ENCODE assay signal across 33 cellular contexts in genomic region chr2:156593011-156593921, GRCh38.
DNase-seq lines count a peak whose midpoint lies in the region; ATAC-seq and TF ChIP-seq lines count a peak whose summit lies in the region.
"Had no signal": no experiment of that assay in that cellular context is flagged by ENCODE, and none has a peak within 500 bp of the region (broad histone marks: within the 10 kb centered on the region; RNA-seq: fewer than 3 reads in every experiment).

No MANE protein-coding gene starts in this region.

- peaks cover 46% of the 10 kb centered on the region for H3K4me1 Mint-ChIP-seq in GM23338
- H3K4me1 Mint-ChIP-seq in activated naive CD8-positive, alpha-beta T cell treated with anti-CD3 and anti-CD28 coated beads for 36 hours, result peaks cover 4% of the 10 kb centered on the region
- peaks cover 1 to 5% of the 10 kb centered on the region in 2 donors for H3K4me1 Mint-ChIP-seq in stimulated activated naive B cell treated with anti-CD40 and anti-IgM and Interleukin-4, amounts not matched to agents 10 μg/mL and 1 μg/mL and 100 μg/mL, for 72 hours
- H3K4me1 Mint-ChIP-seq: memory B cell had no signal

- peak overlapping the region; percentile 58; the same call in 1 of the 2 replicates for H3K27ac ChIP-seq in GM23338 (ENCODE audit: low read depth)
- H3K27ac ChIP-seq: body of pancreas, heart right ventricle, SK-N-MC, stomach, uterus had no signal

- H3F3A ChIP-seq in GM23338 (replicated peaks; ENCODE audit: low read depth), result no peaks in the 10 kb centered on the region

- H3K27ac Mint-ChIP-seq in GM23338, result peak overlapping the region; percentile 14
- no peak overlapping the region for H3K27ac Mint-ChIP-seq in activated naive CD8-positive, alpha-beta T cell treated with anti-CD3 and anti-CD28 coated beads for 36 hours
- no peak overlapping the region for H3K27ac Mint-ChIP-seq in stimulated activated naive B cell treated with anti-CD40 and anti-IgM and Interleukin-4, amounts not matched to agents 10 μg/mL and 1 μg/mL and 100 μg/mL, for 72 hours
- H3K27ac Mint-ChIP-seq: activated CD8-positive, alpha-beta memory T cell treated with anti-CD3 and anti-CD28 coated beads, Interleukin-2, amount 10 ng/mL, durations not matched to agents 7 days and 5 days; activated T-cell treated with anti-CD3 and anti-CD28 coated beads, Interleukin-2, amount 50 U/mL, for 72 hours; B cell; CD4-positive, alpha-beta memory T cell; dendritic cell treated with granulocyte-macrophage colony-stimulating factor and Interleukin-4, amounts not matched to agents 40 ng/mL and 50 ng/mL, for 4 days; memory B cell; T-helper 1 cell treated with Interleukin-12 subunit alpha and Interleukin-12 subunit beta and Interleukin-4 antibody, amounts not matched to agents 30 μg/mL and 1 μg/mL, for 36 hours had no signal

- H3K9me3 ChIP-seq in neuron (ENCODE audit: low read length), result no peaks in the 10 kb centered on the region
- H3K9me3 ChIP-seq: body of pancreas, heart right ventricle, stomach, uterus had no signal

- H3K4me3 Mint-ChIP-seq in GM23338, result peak overlapping the region; percentile 2; the same call in 1 of the 3 replicates
- H3K4me3 Mint-ChIP-seq in activated naive CD8-positive, alpha-beta T cell treated with anti-CD3 and anti-CD28 coated beads for 36 hours, result no peak overlapping the region
- H3K4me3 Mint-ChIP-seq in stimulated activated naive B cell treated with anti-CD40 and anti-IgM and Interleukin-4, amounts not matched to agents 10 μg/mL and 1 μg/mL and 100 μg/mL, for 72 hours, result no peak overlapping the region
- H3K4me3 Mint-ChIP-seq: activated CD8-positive, alpha-beta memory T cell treated with anti-CD3 and anti-CD28 coated beads, Interleukin-2, amount 10 ng/mL, durations not matched to agents 7 days and 5 days; activated T-cell treated with anti-CD3 and anti-CD28 coated beads, Interleukin-2, amount 50 U/mL, for 72 hours; B cell; CD4-positive, alpha-beta memory T cell; dendritic cell treated with granulocyte-macrophage colony-stimulating factor and Interleukin-4, amounts not matched to agents 40 ng/mL and 50 ng/mL, for 4 days; memory B cell; T-helper 1 cell treated with Interleukin-12 subunit alpha and Interleukin-12 subunit beta and Interleukin-4 antibody, amounts not matched to agents 30 μg/mL and 1 μg/mL, for 36 hours had no signal

- peaks cover 7% of the 10 kb centered on the region for H3K27me3 Mint-ChIP-seq in GM23338 (ENCODE audit: insufficient read depth, low read depth, poor library complexity)
- H3K27me3 Mint-ChIP-seq in activated naive CD8-positive, alpha-beta T cell treated with anti-CD3 and anti-CD28 coated beads for 36 hours, result no peaks in the 10 kb centered on the region
- no peaks in the 10 kb centered on the region for H3K27me3 Mint-ChIP-seq in stimulated activated naive B cell treated with anti-CD40 and anti-IgM and Interleukin-4, amounts not matched to agents 10 μg/mL and 1 μg/mL and 100 μg/mL, for 72 hours
- H3K27me3 Mint-ChIP-seq: CD4-positive, alpha-beta memory T cell had no signal

- H3K4me3 ChIP-seq in GM23338, result peak overlapping the region; percentile 5; the same call in 1 of the 2 replicates
- H3K4me3 ChIP-seq in neuron (ENCODE audit: low read length), result peak overlapping the region; percentile 27
- H3K4me3 ChIP-seq: body of pancreas, heart right ventricle, SK-N-MC, stomach, uterus had no signal

- no peaks in the 10 kb centered on the region for H3K9me3 Mint-ChIP-seq in GM23338
- H3K9me3 Mint-ChIP-seq in activated naive CD8-positive, alpha-beta T cell treated with anti-CD3 and anti-CD28 coated beads for 36 hours, result no peaks in the 10 kb centered on the region
- H3K9me3 Mint-ChIP-seq in stimulated activated naive B cell treated with anti-CD40 and anti-IgM and Interleukin-4, amounts not matched to agents 10 μg/mL and 1 μg/mL and 100 μg/mL, for 72 hours, result no peaks in the 10 kb centered on the region
- H3K9me3 Mint-ChIP-seq: activated T-cell treated with anti-CD3 and anti-CD28 coated beads, Interleukin-2, amount 50 U/mL, for 72 hours; CD4-positive, alpha-beta memory T cell; dendritic cell treated with granulocyte-macrophage colony-stimulating factor and Interleukin-4, amounts not matched to agents 40 ng/mL and 50 ng/mL, for 4 days; memory B cell; T-helper 1 cell treated with Interleukin-12 subunit alpha and Interleukin-12 subunit beta and Interleukin-4 antibody, amounts not matched to agents 30 μg/mL and 1 μg/mL, for 36 hours had no signal

- no peaks in the 10 kb centered on the region for H3K36me3 Mint-ChIP-seq in GM23338 (ENCODE audit: low read depth)
- no peaks in the 10 kb centered on the region for H3K36me3 Mint-ChIP-seq in activated naive CD8-positive, alpha-beta T cell treated with anti-CD3 and anti-CD28 coated beads for 36 hours
- H3K36me3 Mint-ChIP-seq in stimulated activated naive B cell treated with anti-CD40 and anti-IgM and Interleukin-4, amounts not matched to agents 10 μg/mL and 1 μg/mL and 100 μg/mL, for 72 hours, result no peaks in the 10 kb centered on the region
- H3K36me3 Mint-ChIP-seq: activated CD8-positive, alpha-beta memory T cell treated with anti-CD3 and anti-CD28 coated beads, Interleukin-2, amount 10 ng/mL, durations not matched to agents 7 days and 5 days; CD4-positive, alpha-beta memory T cell; memory B cell had no signal

- H2AFZ ChIP-seq in GM23338 (no peak overlapping the region), neuron (ENCODE audit: low read depth, low read length) (no peak overlapping the region)

- peak; percentile 91 for ATAC-seq in GM23338
- no peak for ATAC-seq in stimulated activated naive B cell treated with anti-CD40 and anti-IgM and Interleukin-4, amounts not matched to agents 10 μg/mL and 1 μg/mL and 100 μg/mL, for 72 hours (replicated peaks)
- ATAC-seq: activated CD8-positive, alpha-beta memory T cell treated with anti-CD3 and anti-CD28 coated beads, Interleukin-2, amount 10 ng/mL, durations not matched to agents 7 days and 5 days; activated T-cell treated with anti-CD3 and anti-CD28 coated beads, Interleukin-2, amount 50 U/mL, for 72 hours; body of pancreas; heart right ventricle; left lobe of liver; PC-3; sciatic nerve had no signal

- H3K9me2 ChIP-seq in GM23338 (ENCODE audit: insufficient read depth), result no peaks in the 10 kb centered on the region

- H3K36me3 ChIP-seq in GM23338 (ENCODE audit: insufficient read depth) (no peaks in the 10 kb centered on the region), neuron (ENCODE audit: insufficient read depth, low read length) (no peaks in the 10 kb centered on the region)
- H3K36me3 ChIP-seq: heart right ventricle, stomach, uterus had no signal

- H3K27me3 ChIP-seq in GM23338 (ENCODE audit: insufficient read depth), result no peaks in the 10 kb centered on the region
- no peaks in the 10 kb centered on the region for H3K27me3 ChIP-seq in neuron (ENCODE audit: insufficient read depth, low read length)
- H3K27me3 ChIP-seq: body of pancreas, stomach, uterus had no signal

- H3K4me1 ChIP-seq in GM23338 (ENCODE audit: insufficient read depth), result peaks cover 32% of the 10 kb centered on the region
- peaks cover 25% of the 10 kb centered on the region for H3K4me1 ChIP-seq in neuron (ENCODE audit: insufficient read depth, low read length)
- H3K4me1 ChIP-seq: body of pancreas, uterus had no signal

- DNase-seq in GM23338 (ENCODE audit: low spot score) (peak; percentile 58), NCI-H526 (lab: John Stamatoyannopoulos, UW) (peak; percentile 67 to 69), iPS DF 19.7 (ENCODE audit: low read depth, low spot score) (peak; percentile 12)
- DNase-seq in activated naive CD8-positive, alpha-beta T cell treated with anti-CD3 and anti-CD28 coated beads for 36 hours, result no peak
- DNase-seq in stimulated activated naive B cell treated with anti-CD40 and anti-IgM and Interleukin-4, amounts not matched to agents 10 μg/mL and 1 μg/mL and 100 μg/mL, for 72 hours, result no peak
- DNase-seq in activated effector memory CD4-positive, alpha-beta T cell treated with anti-CD3 and anti-CD28 coated beads, Interleukin-2, amount 50 U/mL, for 16 hours, result no peak
- DNase-seq: ACHN; activated CD4-positive, CD25-positive, alpha-beta regulatory T cell; activated CD8-positive, alpha-beta memory T cell treated with anti-CD3 and anti-CD28 coated beads, Interleukin-2, amount 10 ng/mL, durations not matched to agents 7 days and 5 days; activated naive CD4-positive, alpha-beta T cell; activated T-cell treated with anti-CD3 and anti-CD28 coated beads, Interleukin-2, amount 50 U/mL, for 72 hours; body of pancreas; CD4-positive, alpha-beta memory T cell; EL; HCEC 1CT; heart right ventricle; NCI-H1105; NCI-H1930; NCI-H2171 treated with DMSO at 0.1 percent for 48 hours; NCI-H510A; NK-92 treated with Interleukin-12 subunit alpha and Interleukin-12 subunit beta, amount 100 ng/mL, for 24 hours; PC-3; stimulated activated CD8-positive, alpha-beta memory T cell treated with anti-CD3 and anti-CD28 coated beads, Interleukin-4, amount 100 ng/mL, for 48 hours; stomach; uterus had no signal

- no peaks in the 10 kb centered on the region for H4K20me1 ChIP-seq in GM23338 (replicated peaks; ENCODE audit: insufficient read depth)

- peak overlapping the region; percentile 52 for H3K4me2 ChIP-seq in GM23338

- H3K79me2 ChIP-seq in GM23338 (replicated peaks; ENCODE audit: insufficient read depth), result no peaks in the 10 kb centered on the region

- no peak for TF ChIP-seq CTCF in GM23338 (conservative IDR thresholded peaks at IDR 0.05; ENCODE audit: low read depth in 2 of 2)

TF ChIP-seq in GM23338, 12 proteins besides CTCF, POLR2A, EP300 and RAD21:
- TF ChIP-seq, protein P1, sequence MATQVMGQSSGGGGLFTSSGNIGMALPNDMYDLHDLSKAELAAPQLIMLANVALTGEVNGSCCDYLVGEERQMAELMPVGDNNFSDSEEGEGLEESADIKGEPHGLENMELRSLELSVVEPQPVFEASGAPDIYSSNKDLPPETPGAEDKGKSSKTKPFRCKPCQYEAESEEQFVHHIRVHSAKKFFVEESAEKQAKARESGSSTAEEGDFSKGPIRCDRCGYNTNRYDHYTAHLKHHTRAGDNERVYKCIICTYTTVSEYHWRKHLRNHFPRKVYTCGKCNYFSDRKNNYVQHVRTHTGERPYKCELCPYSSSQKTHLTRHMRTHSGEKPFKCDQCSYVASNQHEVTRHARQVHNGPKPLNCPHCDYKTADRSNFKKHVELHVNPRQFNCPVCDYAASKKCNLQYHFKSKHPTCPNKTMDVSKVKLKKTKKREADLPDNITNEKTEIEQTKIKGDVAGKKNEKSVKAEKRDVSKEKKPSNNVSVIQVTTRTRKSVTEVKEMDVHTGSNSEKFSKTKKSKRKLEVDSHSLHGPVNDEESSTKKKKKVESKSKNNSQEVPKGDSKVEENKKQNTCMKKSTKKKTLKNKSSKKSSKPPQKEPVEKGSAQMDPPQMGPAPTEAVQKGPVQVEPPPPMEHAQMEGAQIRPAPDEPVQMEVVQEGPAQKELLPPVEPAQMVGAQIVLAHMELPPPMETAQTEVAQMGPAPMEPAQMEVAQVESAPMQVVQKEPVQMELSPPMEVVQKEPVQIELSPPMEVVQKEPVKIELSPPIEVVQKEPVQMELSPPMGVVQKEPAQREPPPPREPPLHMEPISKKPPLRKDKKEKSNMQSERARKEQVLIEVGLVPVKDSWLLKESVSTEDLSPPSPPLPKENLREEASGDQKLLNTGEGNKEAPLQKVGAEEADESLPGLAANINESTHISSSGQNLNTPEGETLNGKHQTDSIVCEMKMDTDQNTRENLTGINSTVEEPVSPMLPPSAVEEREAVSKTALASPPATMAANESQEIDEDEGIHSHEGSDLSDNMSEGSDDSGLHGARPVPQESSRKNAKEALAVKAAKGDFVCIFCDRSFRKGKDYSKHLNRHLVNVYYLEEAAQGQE (IDR thresholded peaks at IDR 0.05; ENCODE audit: unreplicated experiment), result no peak

Comparison
In these comparisons a context has a peak if more than half of its experiments do, and no peak if none do; other contexts are left out.
1. DNase-seq: peak in GM23338 (single experiment), NCI-H526 (2 of 2) and iPS DF 19.7 (single experiment); none in activated naive CD8-positive, alpha-beta T cell treated with anti-CD3 and anti-CD28 coated beads for 36 hours (single experiment), stimulated activated naive B cell treated with anti-CD40 and anti-IgM and Interleukin-4, amounts not matched to agents 10 μg/mL and 1 μg/mL and 100 μg/mL, for 72 hours (single experiment) and activated effector memory CD4-positive, alpha-beta T cell treated with anti-CD3 and anti-CD28 coated beads, Interleukin-2, amount 50 U/mL, for 16 hours (single experiment).